ENCODE assay signal across 1 cellular context in the genomic region with DNA sequence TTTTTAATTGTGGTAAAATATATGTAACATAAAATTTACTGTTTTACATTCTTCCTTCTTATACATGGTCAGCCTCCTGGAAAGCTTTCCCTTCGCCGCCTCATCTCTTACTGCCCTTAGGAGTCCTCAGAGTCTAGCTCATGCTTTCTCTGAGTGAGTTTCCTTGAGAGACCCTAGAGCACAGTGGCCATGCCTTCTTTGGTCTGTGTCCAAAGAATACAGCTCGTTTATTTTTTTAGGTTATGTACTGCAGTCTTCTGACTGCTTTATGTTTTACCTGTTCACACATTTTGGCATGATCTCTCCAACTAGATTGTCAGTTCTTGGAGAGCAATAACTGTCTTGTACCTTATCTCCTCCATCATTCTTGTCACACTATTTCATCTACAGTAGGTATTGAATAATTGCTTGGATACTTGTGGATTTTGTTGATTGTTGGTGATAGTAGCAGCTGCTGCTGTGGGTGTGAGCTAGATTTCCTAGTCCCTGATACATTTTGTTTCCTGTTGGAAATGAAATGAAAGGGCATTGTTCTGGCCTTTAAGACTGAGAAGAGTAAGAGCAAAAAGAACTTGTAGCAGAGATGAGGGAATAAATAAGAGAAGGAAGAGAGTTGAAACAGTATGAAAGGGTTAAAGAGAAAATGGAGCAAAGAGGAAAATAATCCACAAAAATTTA.
TF ChIP-seq lines count a peak whose summit lies in the region.

No MANE protein-coding gene starts in this region.

TF ChIP-seq in IMR-90, 13 proteins besides CTCF, POLR2A, EP300 and RAD21:
- no peak for TF ChIP-seq BHLHE40 (IDR thresholded peaks at IDR 0.05; ENCODE audit: low read depth, low read length)
TF ChIP-seq in IMR-90: peak in this region for 0.
